ENCODE assay signal across 8 cellular contexts in the genomic region with DNA sequence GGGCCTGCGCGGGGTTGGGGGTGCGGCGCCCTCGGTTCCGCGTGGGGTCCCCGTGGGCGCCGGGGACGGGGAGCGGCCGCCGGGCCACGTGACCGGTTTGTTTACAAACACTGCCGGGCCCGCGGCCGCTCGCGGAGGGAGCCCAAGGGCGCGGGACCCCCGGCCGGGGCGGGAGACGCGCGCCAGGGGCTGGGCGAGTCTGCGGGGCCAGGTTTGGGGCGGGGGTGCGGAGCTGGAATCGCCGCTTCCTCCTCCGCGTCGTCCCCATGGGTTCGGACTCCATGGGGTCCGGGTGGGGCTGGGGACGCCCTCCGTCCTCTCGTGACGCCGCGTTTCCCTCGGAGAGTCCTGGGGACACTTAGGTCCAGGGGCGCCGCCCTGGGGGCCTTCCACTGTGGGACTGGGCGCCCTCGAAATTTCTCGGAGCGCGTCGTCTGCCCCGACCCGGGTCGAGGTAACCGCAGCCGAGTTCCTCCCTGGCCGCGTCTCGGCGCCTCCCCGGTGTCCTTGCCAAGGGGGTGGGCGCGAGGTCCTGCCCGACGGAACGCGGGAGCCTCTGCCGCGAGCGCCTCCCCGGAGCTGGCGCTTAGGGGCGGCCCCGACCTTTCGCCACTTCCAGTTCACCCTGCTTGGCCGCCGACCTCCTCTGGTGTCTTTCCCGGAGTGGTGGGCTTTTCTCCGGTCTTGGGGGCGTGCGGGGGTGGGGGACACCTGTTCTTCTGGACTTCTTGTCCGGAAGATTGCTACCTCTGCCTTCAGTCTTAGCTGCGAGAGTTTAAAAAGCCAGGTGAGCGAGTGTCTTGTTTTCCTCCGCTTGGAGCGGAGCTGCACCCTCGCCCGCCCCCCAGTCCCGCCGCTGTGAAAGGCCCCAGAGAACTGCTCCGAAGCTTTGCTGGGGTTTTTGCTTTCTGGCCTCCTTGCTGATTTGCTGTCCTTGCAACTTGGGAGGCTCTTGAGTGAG. TPM values are rescaled to one million over a fixed set of nuclear protein-coding genes. Genes with fewer than 3 reads are reported as not detected.
DNase-seq lines count a peak whose midpoint lies in the region; ATAC-seq and TF ChIP-seq lines count a peak whose summit lies in the region.

No MANE protein-coding gene starts in this region.

- H3K4me1 ChIP-seq in A673 (ENCODE audit: insufficient read depth, low read length, poor library complexity, severe bottlenecking) (peaks cover 3% of the 10 kb centered on the region), urinary bladder (ENCODE audit: insufficient read depth) (no peaks in the 10 kb centered on the region)
- H3K4me1 ChIP-seq in naive thymus-derived CD4-positive, alpha-beta T cell (ENCODE audit: control insufficient read depth in 2 of 2, insufficient read depth in 2 of 2, low read length in 2 of 2), result peaks cover 30 to 51% of the 10 kb centered on the region in 2 donors

- peaks cover 53 to 84% (median 78%) of the 10 kb centered on the region in 7 donors for H3K4me1 Mint-ChIP-seq in naive thymus-derived CD4-positive, alpha-beta T cell

- H3K4me3 ChIP-seq in A673 (ENCODE audit: low read depth, low read length, poor library complexity, severe bottlenecking) (peak overlapping the region; percentile 70), urinary bladder (ENCODE audit: low read depth, low read length) (peak overlapping the region; percentile 95)
- peak overlapping the region; percentile 67 for H3K4me3 ChIP-seq in naive thymus-derived CD4-positive, alpha-beta T cell (ENCODE audit: low read length)

- peaks cover 0 to 11% (median 0%) of the 10 kb centered on the region in 5 donors for H3K27me3 Mint-ChIP-seq in naive thymus-derived CD4-positive, alpha-beta T cell

- CTCF ChIA-PET in A673 (lab: Charles Lee), result no interaction called here
- CTCF ChIA-PET in naive thymus-derived CD4-positive, alpha-beta T cell (lab: Charles Lee), result interaction anchor here (0.7 to 1.5 kb wide), 5 partner anchors 28 to 108 kb away, joined by 3 to 6 read pairs (median 3); no protein-coding TSS in a partner anchor

- H3K27ac Mint-ChIP-seq in naive thymus-derived CD4-positive, alpha-beta T cell, result peak overlapping the region; percentile 77 to 98 (median 90)

- POLR2A ChIA-PET in A673 (lab: Charles Lee; ENCODE audit: low non-redundant PET), result interaction anchor here (1.0 kb wide), 1 partner anchor 14 kb away, joined by 4 read pairs; no protein-coding TSS in a partner anchor
- POLR2A ChIA-PET in naive thymus-derived CD4-positive, alpha-beta T cell (lab: Charles Lee), result interaction anchor here (0.7 to 5.4 kb wide), 15 partner anchors 11 to 109 kb away, joined by 3 to 96 read pairs (median 7); no protein-coding TSS in a partner anchor

- H3K27me3 ChIP-seq in A673 (replicated peaks; ENCODE audit: insufficient read depth, low read depth, low read length, poor library complexity), result peaks cover 46% of the 10 kb centered on the region
- no peaks in the 10 kb centered on the region for H3K27me3 ChIP-seq in naive thymus-derived CD4-positive, alpha-beta T cell (ENCODE audit: control insufficient read depth in 2 of 2, insufficient read depth in 2 of 2, low read length in 2 of 2)

- intact Hi-C loops in A673 (cut with micrococcal nuclease; ENCODE audit: unreplicated experiment), result no loop called here
- intact Hi-C loops in naive thymus-derived CD4-positive, alpha-beta T cell (cut with micrococcal nuclease), result loop anchor here (1.0 to 5.0 kb wide), 6 partner anchors 30 to 813 kb away; partner anchors contain the start of genes CLTC (in 2 of the 2), PRR11 (in 1 of the 2) and SKA2 (in 1 of the 2)

- DNase-seq in A673 (ENCODE audit: low spot score), result no peak
- peak; percentile 36 for DNase-seq in HT-29 (ENCODE audit: low spot score)
- DNase-seq in activated CD8-positive, alpha-beta memory T cell treated with anti-CD3 and anti-CD28 coated beads, Interleukin-2, amount 50 U/mL, for 48 hours, result peak; percentile 72
- DNase-seq in fibroblast of gingiva (ENCODE audit: low read depth), result peak; percentile 23
- peak in 8 of 9 donors; percentile 19 to 55 (median 28) for DNase-seq in naive thymus-derived CD4-positive, alpha-beta T cell
- no peak for DNase-seq in NCI-H2029 treated with DMSO at 0.1 percent for 48 hours (lab: John Stamatoyannopoulos, UW)

- peak overlapping the region; percentile 89 to 96 (median 94) for H3K4me3 Mint-ChIP-seq in naive thymus-derived CD4-positive, alpha-beta T cell

- under 1% methylated on average over 96 of the region's 96 CpGs for WGBS in urinary bladder

- no peaks in the 10 kb centered on the region for H3K9me3 ChIP-seq in A673 (ENCODE audit: low read depth, low read length, poor library complexity, severe bottlenecking)
- H3K9me3 ChIP-seq in naive thymus-derived CD4-positive, alpha-beta T cell (ENCODE audit: control insufficient read depth in 2 of 3, low read length in 3 of 3), result no peaks in the 10 kb centered on the region

- H3K27ac ChIP-seq in A673 (ENCODE audit: low read depth, low read length, poor library complexity, severe bottlenecking) (no peak overlapping the region), urinary bladder (ENCODE audit: low read depth) (peak overlapping the region; percentile 68)
- H3K27ac ChIP-seq in naive thymus-derived CD4-positive, alpha-beta T cell (ENCODE audit: low read depth, low read length), result peak overlapping the region; percentile 77

- H3K9me3 Mint-ChIP-seq in naive thymus-derived CD4-positive, alpha-beta T cell, result peaks cover 0 to 2% (median 0%) of the 10 kb centered on the region in 11 donors

- no peak for TF ChIP-seq CTCF in A673 (conservative IDR thresholded peaks at IDR 0.05; ENCODE audit: low read depth, low read length)

- no TSS peak for BruUV-seq in A673 (replicated peaks; lab: Mats Ljungman, UMichigan)

- no peaks in the 10 kb centered on the region for H3K36me3 Mint-ChIP-seq in naive thymus-derived CD4-positive, alpha-beta T cell

- H3K36me3 ChIP-seq in A673 (ENCODE audit: insufficient read depth, low read length, poor library complexity, severe bottlenecking) (no peaks in the 10 kb centered on the region), urinary bladder (ENCODE audit: insufficient read depth) (no peaks in the 10 kb centered on the region)
- H3K36me3 ChIP-seq in naive thymus-derived CD4-positive, alpha-beta T cell (ENCODE audit: control insufficient read depth in 2 of 3, insufficient read depth in 3 of 3, low read length in 3 of 3), result peaks cover 0 to 8% (median 0%) of the 10 kb centered on the region in 3 experiments

- ATAC-seq in GM18909 (IDR thresholded peaks at IDR 0.05; ENCODE audit: poor library complexity, unreplicated experiment), result peak; percentile 19
- no peak for ATAC-seq in naive thymus-derived CD4-positive, alpha-beta T cell

RNA-seq across cellular contexts. Expression of gene YPEL2, which starts 0.8 kb away (rescaled TPM):
- total RNA-seq in A673 (2021) (0.60 and 0.96 TPM in 2 replicates), urinary bladder (28.4 TPM)
- 10.9 and 13.4 TPM in 2 replicates for total RNA-seq in HT-29 (2014; rRNA removed; shearing (Covaris generic))
- 10 to 100 TPM; 10.6 to 52.0 (median 46.8) TPM for total RNA-seq in naive thymus-derived CD4-positive, alpha-beta T cell
- 10 to 100 TPM; 17.7 to 25.1 TPM for polyA plus RNA-seq in naive thymus-derived CD4-positive, alpha-beta T cell
- 16.0 TPM for polyA plus RNA-seq in urinary bladder

Comparison
In these comparisons a context has a peak if more than half of its experiments do, and no peak if none do; other contexts are left out.
1. DNase-seq: peak in HT-29 (single experiment), activated CD8-positive, alpha-beta memory T cell treated with anti-CD3 and anti-CD28 coated beads, Interleukin-2, amount 50 U/mL, for 48 hours (single experiment), fibroblast of gingiva (single experiment) and naive thymus-derived CD4-positive, alpha-beta T cell (8 of 9); none in A673 (single experiment) and NCI-H2029 treated with DMSO at 0.1 percent for 48 hours (single experiment).
2. Peak in every context shown above with its lines, with median percentiles within 50 percentile points of each other: H3K4me3 ChIP-seq.